Comparison of ENCODE assay signal across 27 cellular contexts in the genomic region with DNA sequence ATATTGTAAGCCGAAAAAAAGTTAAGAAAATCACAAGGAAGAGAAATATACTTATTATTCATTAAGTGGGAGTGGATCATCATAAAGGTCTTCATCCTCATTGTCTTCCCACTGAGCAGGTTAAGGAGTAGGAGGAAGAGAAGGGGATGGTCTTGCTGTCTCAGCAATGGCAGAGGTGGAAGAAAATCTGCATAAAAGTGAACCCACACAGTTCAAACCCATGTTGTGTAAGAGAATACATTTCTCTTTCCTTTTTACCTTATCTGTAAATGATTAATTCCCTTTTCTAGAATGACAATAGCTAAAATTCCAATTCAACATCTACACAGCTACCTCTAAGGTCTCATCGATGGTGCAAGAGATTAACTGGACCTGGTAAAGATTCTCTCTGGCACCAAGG.
"Had no signal": no experiment of that assay in that cellular context is flagged by ENCODE, and none has a peak within 500 bp of the region (broad histone marks: within the 10 kb centered on the region; RNA-seq: fewer than 3 reads in every experiment).

No MANE protein-coding gene starts in this region.

- H3K27ac Mint-ChIP-seq: naive thymus-derived CD4-positive, alpha-beta T cell; natural killer cell; stimulated activated effector memory CD8-positive, alpha-beta T cell treated with anti-CD3 and anti-CD28 coated beads, Interleukin-12 subunit alpha, Interleukin-12 subunit beta, amount 100 ng/mL, for 72 hours; stimulated activated naive B cell treated with anti-CD40 and anti-IgM and Interleukin-4, amounts not matched to agents 10 μg/mL and 1 μg/mL and 100 μg/mL, for 72 hours; stimulated activated naive CD8-positive, alpha-beta T cell treated with anti-CD3 and anti-CD28 coated beads, Interleukin-15, Interleukin-2, amounts not matched to agents 100 ng/mL and 50 ng/mL, for 24 hours; type B pancreatic cell had no signal

- H3K27ac ChIP-seq: neutrophil, pancreas, prostate gland, right lobe of liver, suprapubic skin, testis, upper lobe of right lung, uterus had no signal

- H3K27me3 ChIP-seq: neutrophil, pancreas, right lobe of liver, sigmoid colon, suprapubic skin, testis, tibial artery, transverse colon, upper lobe of right lung, uterus had no signal

- H3K27me3 Mint-ChIP-seq: naive thymus-derived CD4-positive, alpha-beta T cell; stimulated activated naive B cell treated with anti-CD40 and anti-IgM and Interleukin-4, amounts not matched to agents 10 μg/mL and 1 μg/mL and 100 μg/mL, for 72 hours; stimulated activated naive CD8-positive, alpha-beta T cell treated with anti-CD3 and anti-CD28 coated beads, Interleukin-15, Interleukin-2, amounts not matched to agents 100 ng/mL and 50 ng/mL, for 24 hours had no signal

- H3K4me1 ChIP-seq: pancreas, prostate gland, right lobe of liver, testis, transverse colon, uterus had no signal

- H3K4me3 Mint-ChIP-seq: naive thymus-derived CD4-positive, alpha-beta T cell; natural killer cell; nephron; stimulated activated effector memory CD8-positive, alpha-beta T cell treated with anti-CD3 and anti-CD28 coated beads, Interleukin-12 subunit alpha, Interleukin-12 subunit beta, amount 100 ng/mL, for 72 hours; stimulated activated naive B cell treated with anti-CD40 and anti-IgM and Interleukin-4, amounts not matched to agents 10 μg/mL and 1 μg/mL and 100 μg/mL, for 72 hours; stimulated activated naive CD8-positive, alpha-beta T cell treated with anti-CD3 and anti-CD28 coated beads, Interleukin-15, Interleukin-2, amounts not matched to agents 100 ng/mL and 50 ng/mL, for 24 hours; type B pancreatic cell had no signal

- H3K4me1 Mint-ChIP-seq: natural killer cell; stimulated activated effector memory CD8-positive, alpha-beta T cell treated with anti-CD3 and anti-CD28 coated beads, Interleukin-12 subunit alpha, Interleukin-12 subunit beta, amount 100 ng/mL, for 72 hours; stimulated activated naive B cell treated with anti-CD40 and anti-IgM and Interleukin-4, amounts not matched to agents 10 μg/mL and 1 μg/mL and 100 μg/mL, for 72 hours had no signal

- ATAC-seq: naive thymus-derived CD4-positive, alpha-beta T cell; natural killer cell; right cardiac atrium; stimulated activated effector memory CD8-positive, alpha-beta T cell treated with anti-CD3 and anti-CD28 coated beads, Interleukin-12 subunit alpha, Interleukin-12 subunit beta, amount 100 ng/mL, for 72 hours; stimulated activated naive B cell treated with anti-CD40 and anti-IgM and Interleukin-4, amounts not matched to agents 10 μg/mL and 1 μg/mL and 100 μg/mL, for 72 hours had no signal

- H3K9me3 Mint-ChIP-seq: nephron, type B pancreatic cell had no signal

- H3K36me3 Mint-ChIP-seq: stimulated activated effector memory CD8-positive, alpha-beta T cell treated with anti-CD3 and anti-CD28 coated beads, Interleukin-12 subunit alpha, Interleukin-12 subunit beta, amount 100 ng/mL, for 72 hours; stimulated activated naive B cell treated with anti-CD40 and anti-IgM and Interleukin-4, amounts not matched to agents 10 μg/mL and 1 μg/mL and 100 μg/mL, for 72 hours; type B pancreatic cell had no signal

- DNase-seq: naive thymus-derived CD4-positive, alpha-beta T cell; natural killer cell; nucleus accumbens; pancreas; right cardiac atrium; right lobe of liver; sigmoid colon; small intestine; stimulated activated CD4-positive, alpha-beta T cell treated with anti-CD3 and anti-CD28 coated beads, Interleukin-15, amount 100 ng/mL, for 24 hours; stimulated activated CD4-positive, alpha-beta T cell treated with anti-CD3 and anti-CD28 coated beads, Interleukin-2, amount 100 ng/mL, for 24 hours; stimulated activated CD4-positive, alpha-beta T cell treated with anti-CD3 and anti-CD28 coated beads, Interleukin-2, amount 100 ng/mL, for 48 hours; stimulated activated CD4-positive, alpha-beta T cell treated with anti-CD3 and anti-CD28 coated beads, Interleukin-4, amount 100 ng/mL, for 24 hours; stimulated activated naive B cell treated with anti-CD40 and anti-IgM and Interleukin-4, amounts not matched to agents 10 μg/mL and 1 μg/mL and 100 μg/mL, for 72 hours; stimulated activated naive CD4-positive, alpha-beta T cell treated with Interleukin-2 at 50 U/mL for 16 hours; substantia nigra; testis; tibial artery; transverse colon; upper lobe of right lung; uterus had no signal

- H3K4me3 ChIP-seq: pancreas, prostate gland, right lobe of liver, suprapubic skin, testis, tibial artery, transverse colon, upper lobe of right lung, uterus had no signal

- H3K36me3 ChIP-seq: neutrophil, pancreas, prostate gland, right lobe of liver, sigmoid colon, suprapubic skin, tibial artery, transverse colon, upper lobe of right lung, uterus had no signal
